Comparison of ENCODE assay signal across 33 cellular contexts in the genomic region with DNA sequence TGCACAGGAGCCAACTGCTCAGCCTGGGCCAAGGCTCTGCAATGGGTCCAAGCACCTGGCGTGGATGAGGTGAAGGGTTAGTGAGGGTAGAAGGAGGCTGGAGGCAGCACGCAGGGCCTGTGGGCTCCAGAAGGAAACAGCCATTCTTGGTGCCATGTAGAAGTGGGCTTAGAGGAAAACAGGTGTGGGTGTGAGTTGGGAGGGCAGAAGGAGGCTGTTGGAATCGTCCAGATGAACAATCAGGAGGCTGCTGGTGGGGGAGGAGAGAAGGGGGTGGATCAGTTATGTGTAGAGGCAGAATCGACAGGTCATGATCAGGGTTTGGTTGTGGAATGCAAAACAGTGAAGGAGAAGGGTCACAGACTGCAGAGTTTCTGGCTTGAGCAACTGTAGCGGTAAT.
"Had no signal": no experiment of that assay in that cellular context is flagged by ENCODE, and none has a peak within 500 bp of the region (broad histone marks: within the 10 kb centered on the region; RNA-seq: fewer than 3 reads in every experiment).

No MANE protein-coding gene starts in this region.

- H3K4me3 Mint-ChIP-seq: activated CD4-positive, alpha-beta memory T cell treated with anti-CD3 and anti-CD28 coated beads for 36 hours; activated CD4-positive, alpha-beta T cell treated with anti-CD3 and anti-CD28 coated beads for 36 hours; activated CD4-positive, alpha-beta T cell treated with anti-CD3 and anti-CD28 coated beads, Interleukin-2, amount 10 ng/mL, durations not matched to agents 24 days and 14 days; activated CD8-positive, alpha-beta memory T cell treated with anti-CD3 and anti-CD28 coated beads, Interleukin-2, amount 10 ng/mL, durations not matched to agents 7 days and 5 days; activated CD8-positive, alpha-beta T cell treated with anti-CD3 and anti-CD28 coated beads, Interleukin-2, amount 10 ng/mL, durations not matched to agents 7 days and 5 days; activated naive CD4-positive, alpha-beta T cell treated with anti-CD3 and anti-CD28 coated beads for 36 hours; activated naive CD4-positive, alpha-beta T cell treated with anti-CD3 and anti-CD28 coated beads, Interleukin-2, amount 50 U/mL, for 24 hours; activated naive CD8-positive, alpha-beta T cell treated with anti-CD3 and anti-CD28 coated beads for 36 hours; activated naive CD8-positive, alpha-beta T cell treated with anti-CD3 and anti-CD28 coated beads, Interleukin-2, amount 50 U/mL, for 24 hours; activated T-helper 1 cell treated with anti-CD3 and anti-CD28 coated beads, Interleukin-12 subunit alpha, Interleukin-12 subunit beta, Interleukin-2, Interleukin-4 antibody, amounts not matched to agents 30 ng/mL and 10 ng/mL and 1 ng/mL, durations not matched to agents 14 hours and 24 hours and 36 hours; effector memory CD8-positive, alpha-beta T cell; T-helper 17 cell; T-helper 2 cell treated with Interferon-gamma antibody and Interleukin-4, amounts not matched to agents 5 μg/mL and 100 μg/mL, for 36 hours had no signal

- H3K27ac ChIP-seq: adrenal gland, body of pancreas, colonic mucosa, esophagus muscularis mucosa, foreskin keratinocyte, gastrocnemius medialis, heart right ventricle, WERI-Rb-1 had no signal

- H3K4me1 ChIP-seq: adrenal gland, body of pancreas, colonic mucosa, esophagus muscularis mucosa, foreskin keratinocyte, gastrocnemius medialis, heart right ventricle had no signal

- H3K9me3 Mint-ChIP-seq: activated CD4-positive, alpha-beta memory T cell treated with anti-CD3 and anti-CD28 coated beads for 36 hours; activated CD4-positive, alpha-beta T cell treated with anti-CD3 and anti-CD28 coated beads, Interleukin-2, amount 10 ng/mL, durations not matched to agents 24 days and 14 days; activated naive CD4-positive, alpha-beta T cell treated with anti-CD3 and anti-CD28 coated beads for 36 hours; activated naive CD4-positive, alpha-beta T cell treated with anti-CD3 and anti-CD28 coated beads, Interleukin-2, amount 50 U/mL, for 24 hours; activated naive CD8-positive, alpha-beta T cell treated with anti-CD3 and anti-CD28 coated beads for 36 hours; activated naive CD8-positive, alpha-beta T cell treated with anti-CD3 and anti-CD28 coated beads, Interleukin-2, amount 50 U/mL, for 24 hours; activated T-helper 1 cell treated with anti-CD3 and anti-CD28 coated beads, Interleukin-12 subunit alpha, Interleukin-12 subunit beta, Interleukin-2, Interleukin-4 antibody, amounts not matched to agents 30 ng/mL and 10 ng/mL and 1 ng/mL, durations not matched to agents 14 hours and 24 hours and 36 hours; activated T-helper 2 cell treated with anti-CD3 and anti-CD28 coated beads, Interferon-gamma antibody, Interleukin-2, Interleukin-4, amounts not matched to agents 10 μg/mL and 5 μg/mL and 100 μg/mL, durations not matched to agents 14 hours and 24 hours and 36 hours; effector memory CD8-positive, alpha-beta T cell; T-helper 2 cell treated with Interferon-gamma antibody and Interleukin-4, amounts not matched to agents 5 μg/mL and 100 μg/mL, for 36 hours had no signal

- H3K36me3 Mint-ChIP-seq: activated CD4-positive, alpha-beta memory T cell treated with anti-CD3 and anti-CD28 coated beads for 36 hours; activated CD8-positive, alpha-beta memory T cell treated with anti-CD3 and anti-CD28 coated beads, Interleukin-2, amount 10 ng/mL, durations not matched to agents 7 days and 5 days; activated naive CD4-positive, alpha-beta T cell treated with anti-CD3 and anti-CD28 coated beads, Interleukin-2, amount 50 U/mL, for 24 hours; activated naive CD8-positive, alpha-beta T cell treated with anti-CD3 and anti-CD28 coated beads for 36 hours had no signal

- H3K27ac Mint-ChIP-seq: activated CD4-positive, alpha-beta memory T cell treated with anti-CD3 and anti-CD28 coated beads for 36 hours; activated CD4-positive, alpha-beta T cell treated with anti-CD3 and anti-CD28 coated beads for 36 hours; activated CD4-positive, alpha-beta T cell treated with anti-CD3 and anti-CD28 coated beads, Interleukin-2, amount 10 ng/mL, durations not matched to agents 24 days and 14 days; activated CD8-positive, alpha-beta memory T cell treated with anti-CD3 and anti-CD28 coated beads, Interleukin-2, amount 10 ng/mL, durations not matched to agents 7 days and 5 days; activated CD8-positive, alpha-beta T cell treated with anti-CD3 and anti-CD28 coated beads, Interleukin-2, amount 10 ng/mL, durations not matched to agents 7 days and 5 days; activated naive CD4-positive, alpha-beta T cell treated with anti-CD3 and anti-CD28 coated beads for 36 hours; activated naive CD4-positive, alpha-beta T cell treated with anti-CD3 and anti-CD28 coated beads, Interleukin-2, amount 50 U/mL, for 24 hours; activated naive CD8-positive, alpha-beta T cell treated with anti-CD3 and anti-CD28 coated beads for 36 hours; activated naive CD8-positive, alpha-beta T cell treated with anti-CD3 and anti-CD28 coated beads, Interleukin-2, amount 50 U/mL, for 24 hours; activated T-helper 1 cell treated with anti-CD3 and anti-CD28 coated beads, Interleukin-12 subunit alpha, Interleukin-12 subunit beta, Interleukin-2, Interleukin-4 antibody, amounts not matched to agents 30 ng/mL and 10 ng/mL and 1 ng/mL, durations not matched to agents 14 hours and 24 hours and 36 hours; activated T-helper 2 cell treated with anti-CD3 and anti-CD28 coated beads, Interferon-gamma antibody, Interleukin-2, Interleukin-4, amounts not matched to agents 10 μg/mL and 5 μg/mL and 100 μg/mL, durations not matched to agents 14 hours and 24 hours and 36 hours; effector memory CD8-positive, alpha-beta T cell; T-helper 17 cell; T-helper 2 cell treated with Interferon-gamma antibody and Interleukin-4, amounts not matched to agents 5 μg/mL and 100 μg/mL, for 36 hours had no signal

- H3K36me3 ChIP-seq: adrenal gland, colonic mucosa, esophagus muscularis mucosa, gastrocnemius medialis, heart right ventricle, WERI-Rb-1 had no signal

- DNase-seq: activated CD4-positive, alpha-beta memory T cell treated with anti-CD3 and anti-CD28 coated beads for 36 hours; activated CD4-positive, alpha-beta T cell treated with anti-CD3 and anti-CD28 coated beads for 36 hours; activated CD4-positive, alpha-beta T cell treated with anti-CD3 and anti-CD28 coated beads, Interleukin-2, amount 10 ng/mL, durations not matched to agents 24 days and 14 days; activated CD4-positive, CD25-positive, alpha-beta regulatory T cell; activated CD4-positive, CD25-positive, alpha-beta regulatory T cell treated with anti-CD3 and anti-CD28 coated beads, Interleukin-2, amount 50 U/mL, for 72 hours; activated CD8-positive, alpha-beta memory T cell treated with anti-CD3 and anti-CD28 coated beads, Interleukin-2, amount 10 ng/mL, durations not matched to agents 7 days and 5 days; activated CD8-positive, alpha-beta memory T cell treated with anti-CD3 and anti-CD28 coated beads, Interleukin-2, amount 50 U/mL, for 4 hours; activated CD8-positive, alpha-beta T cell treated with anti-CD3 and anti-CD28 coated beads, Interleukin-2, amount 10 ng/mL, durations not matched to agents 7 days and 5 days; activated effector memory CD4-positive, alpha-beta T cell treated with anti-CD3 and anti-CD28 coated beads, Interleukin-2, amount 50 U/mL, for 16 hours; activated naive CD4-positive, alpha-beta T cell treated with anti-CD3 and anti-CD28 coated beads for 36 hours; activated naive CD8-positive, alpha-beta T cell treated with anti-CD3 and anti-CD28 coated beads for 36 hours; activated naive CD8-positive, alpha-beta T cell treated with anti-CD3 and anti-CD28 coated beads, Interleukin-2, amount 50 U/mL, for 24 hours; activated T-cell treated with anti-CD3 and anti-CD28 coated beads, Interleukin-2, amount 50 U/mL, for 1 hour; activated T-cell treated with anti-CD3 and anti-CD28 coated beads, Interleukin-2, amount 50 U/mL, for 48 hours; amygdala; body of pancreas; caudate nucleus; colonic mucosa; effector memory CD8-positive, alpha-beta T cell; erythroblast; foreskin keratinocyte; gastrocnemius medialis; heart right ventricle; T-helper 1 cell; T-helper 17 cell; T1000; WERI-Rb-1 had no signal

- H3K4me1 Mint-ChIP-seq: activated CD4-positive, alpha-beta T cell treated with anti-CD3 and anti-CD28 coated beads for 36 hours; activated CD4-positive, alpha-beta T cell treated with anti-CD3 and anti-CD28 coated beads, Interleukin-2, amount 10 ng/mL, durations not matched to agents 24 days and 14 days; activated CD8-positive, alpha-beta memory T cell treated with anti-CD3 and anti-CD28 coated beads, Interleukin-2, amount 10 ng/mL, durations not matched to agents 7 days and 5 days; activated naive CD4-positive, alpha-beta T cell treated with anti-CD3 and anti-CD28 coated beads, Interleukin-2, amount 50 U/mL, for 24 hours; activated naive CD8-positive, alpha-beta T cell treated with anti-CD3 and anti-CD28 coated beads for 36 hours; activated naive CD8-positive, alpha-beta T cell treated with anti-CD3 and anti-CD28 coated beads, Interleukin-2, amount 50 U/mL, for 24 hours had no signal

- H3K9me3 ChIP-seq: adrenal gland, body of pancreas, colonic mucosa, esophagus muscularis mucosa, gastrocnemius medialis, heart right ventricle had no signal

- ATAC-seq: activated CD4-positive, alpha-beta T cell treated with anti-CD3 and anti-CD28 coated beads for 36 hours; activated CD8-positive, alpha-beta memory T cell treated with anti-CD3 and anti-CD28 coated beads, Interleukin-2, amount 10 ng/mL, durations not matched to agents 7 days and 5 days; activated CD8-positive, alpha-beta T cell treated with anti-CD3 and anti-CD28 coated beads, Interleukin-2, amount 10 ng/mL, durations not matched to agents 7 days and 5 days; activated naive CD8-positive, alpha-beta T cell treated with anti-CD3 and anti-CD28 coated beads, Interleukin-2, amount 50 U/mL, for 24 hours; body of pancreas; effector memory CD8-positive, alpha-beta T cell; foreskin keratinocyte; gastrocnemius medialis; heart right ventricle; T-helper 17 cell had no signal

- H3K4me3 ChIP-seq: adrenal gland, body of pancreas, colonic mucosa, esophagus muscularis mucosa, gastrocnemius medialis, heart right ventricle had no signal

- H3K27me3 ChIP-seq: adrenal gland, body of pancreas, colonic mucosa, esophagus muscularis mucosa, gastrocnemius medialis had no signal

- H3K27me3 Mint-ChIP-seq: activated CD4-positive, alpha-beta memory T cell treated with anti-CD3 and anti-CD28 coated beads for 36 hours; activated CD8-positive, alpha-beta memory T cell treated with anti-CD3 and anti-CD28 coated beads, Interleukin-2, amount 10 ng/mL, durations not matched to agents 7 days and 5 days had no signal
